19 cellular contexts compared by ENCODE assay signal in genomic region chr5:97140250-97140649, GRCh38. TPM values are rescaled to one million over a fixed set of nuclear protein-coding genes. Genes with fewer than 3 reads are reported as not detected.
DNase-seq lines count a peak whose midpoint lies in the region; ATAC-seq and TF ChIP-seq lines count a peak whose summit lies in the region.
"Not testable (repeated sequence)": the region's sequence is repeated elsewhere in the genome, so short reads cannot be mapped to it uniquely, and the experiment has no call there.
"Had no signal": no experiment of that assay in that cellular context is flagged by ENCODE, and none has a peak within 500 bp of the region (broad histone marks: within the 10 kb centered on the region; RNA-seq: fewer than 3 reads in every experiment).

No MANE protein-coding gene starts in this region.

- H3K36me3 Mint-ChIP-seq in GM23338 (ENCODE audit: low read depth), result not testable (repeated sequence)

- not testable (repeated sequence) for H3K27me3 ChIP-seq in GM23338 (ENCODE audit: insufficient read depth)

- not testable (repeated sequence) for H3K9me3 Mint-ChIP-seq in GM23338

- DNase-seq in GM23338 (ENCODE audit: low spot score), result peak; percentile 17
- peak; percentile 40 to 73 for DNase-seq in NCI-H446 (lab: John Stamatoyannopoulos, UW)
- DNase-seq in astrocyte of the hippocampus (ENCODE audit: low read depth, low spot score), result peak; percentile 49
- peak; percentile 18 for DNase-seq in epithelial cell of esophagus (ENCODE audit: low read depth)
- DNase-seq in hippocampal formation (lab: John Stamatoyannopoulos, UW), result peak; percentile 21 to 45
- peak; percentile 65 for DNase-seq in medulla oblongata (ENCODE audit: extremely low spot score)
- DNase-seq in pons (ENCODE audit: low spot score), result peak; percentile 53

- not testable (repeated sequence) for H3F3A ChIP-seq in GM23338 (replicated peaks; ENCODE audit: low read depth)

- peak; percentile 73 for ATAC-seq in GM23338

- not testable (repeated sequence) for H3K4me3 Mint-ChIP-seq in GM23338

- H2AFZ ChIP-seq in GM23338, result not testable (repeated sequence)

- H3K36me3 ChIP-seq in GM23338 (ENCODE audit: insufficient read depth), result not testable (repeated sequence)

- H3K9me2 ChIP-seq in GM23338 (ENCODE audit: insufficient read depth), result not testable (repeated sequence)

- H3K27ac ChIP-seq in GM23338 (ENCODE audit: low read depth), result not testable (repeated sequence)

- not testable (repeated sequence) for H3K27ac Mint-ChIP-seq in GM23338

- peaks cover 32% of the 10 kb centered on the region for H3K4me1 Mint-ChIP-seq in GM23338

- not testable (repeated sequence) for H3K27me3 Mint-ChIP-seq in GM23338 (ENCODE audit: insufficient read depth, low read depth, poor library complexity)

- H3K4me3 ChIP-seq in GM23338; epithelial cell of esophagus (ENCODE audit: low read length): not testable (repeated sequence)

- not testable (repeated sequence) for H3K4me2 ChIP-seq in GM23338

- not testable (repeated sequence) for H4K20me1 ChIP-seq in GM23338 (replicated peaks; ENCODE audit: insufficient read depth)

- not testable (repeated sequence) for H3K79me2 ChIP-seq in GM23338 (replicated peaks; ENCODE audit: insufficient read depth)

- TF ChIP-seq CTCF in GM23338 (conservative IDR thresholded peaks at IDR 0.05; ENCODE audit: low read depth in 2 of 2); epithelial cell of esophagus (IDR thresholded peaks at IDR 0.05; ENCODE audit: insufficient read depth, low read depth, low read length, missing control alignments): not testable (repeated sequence)

- peaks cover 17% of the 10 kb centered on the region for H3K4me1 ChIP-seq in GM23338 (ENCODE audit: insufficient read depth)

RNA-seq across cellular contexts. Expression of gene LIX1, which starts 2.2 kb away (rescaled TPM):
- total RNA-seq in GM23338 (2014; rRNA removed; shearing (Covaris generic)), result not detected in 2 replicates
- polyA plus RNA-seq in GM23338 (2016; fragmentation: Nextera tagmentation; extraction: Ambion mirVana), result 0.13 and 0.16 TPM in 2 replicates
- total RNA-seq: activated CD4-positive, alpha-beta memory T cell treated with anti-CD3 and anti-CD28 coated beads for 36 hours; activated T-cell treated with anti-CD3 and anti-CD28 coated beads, Interleukin-2, amount 50 U/mL, for 72 hours; ascending aorta; dermis blood vessel endothelial cell; gastrocnemius medialis; lower lobe of right lung; MCF 10A; PC-9; right lobe of liver; T-helper 17 cell; testis had no signal
- polyA plus RNA-seq: AG04450 had no signal

RNA-seq across cellular contexts. Expression of gene RIOK2, which starts 42.8 kb away (rescaled TPM):
- 22.9 and 24.0 TPM in 2 replicates for total RNA-seq in GM23338 (2014; rRNA removed; shearing (Covaris generic))
- 44.9 and 47.6 TPM in 2 replicates for polyA plus RNA-seq in GM23338 (2016; fragmentation: Nextera tagmentation; extraction: Ambion mirVana)
